ENCODE assay signal across 18 cellular contexts in genomic region chrX:12709047-12709446, GRCh38.
A peak's percentile ranks its signal among the peaks of the same experiment; 100 is the strongest.
DNase-seq lines count a peak whose midpoint lies in the region; FAIRE-seq and TF ChIP-seq lines count a peak whose summit lies in the region.
"Had no signal": no experiment of that assay in that cellular context is flagged by ENCODE, and none has a peak within 500 bp of the region (broad histone marks: within the 10 kb centered on the region; RNA-seq: fewer than 3 reads in every experiment).

No MANE protein-coding gene starts in this region.

- no peaks in the 10 kb centered on the region for H3K9me2 ChIP-seq in PC-9 (ENCODE audit: insufficient read depth)
- H3K9me2 ChIP-seq in hepatocyte (replicated peaks; ENCODE audit: insufficient read depth) = no peaks in the 10 kb centered on the region

- no peak for FAIRE-seq in GM19239 (lab: Jason Lieb, UNC)
- FAIRE-seq in urothelium cell line (lab: Jason Lieb, UNC) = no peak
- FAIRE-seq: frontal cortex had no signal

- 70% methylated on average over 9 of the region's 9 CpGs for WGBS in hepatocyte (ENCODE audit: low lambda C conversion rate, missing lambda C conversion rate)

- H3K27ac ChIP-seq in PC-9 (no peak overlapping the region), hepatocyte (no peak overlapping the region)
- H3K27ac ChIP-seq: ovary, Peyer's patch had no signal

- H3K4me2 ChIP-seq in PC-9 (no peak overlapping the region), hepatocyte (no peak overlapping the region)

- POLR2A ChIA-PET in PC-9 (lab: Charles Lee; ENCODE audit: unreplicated experiment) = no interaction called here

- H2AFZ ChIP-seq in PC-9 (no peak overlapping the region), hepatocyte (no peak overlapping the region)

- H3K79me2 ChIP-seq in PC-9 (ENCODE audit: low read depth) = no peaks in the 10 kb centered on the region
- H3K79me2 ChIP-seq in hepatocyte = no peaks in the 10 kb centered on the region

- intact Hi-C loops in PC-9 (cut with micrococcal nuclease; ENCODE audit: unreplicated experiment) = loop anchor here (1.0 to 10.0 kb wide), 3 partner anchors 61 to 1564 kb away; no protein-coding TSS in a partner anchor

- DNase-seq in 8988T = peak; percentile 17
- peak; percentile 8 for DNase-seq in GM19239 (ENCODE audit: insufficient read length, low spot score)
- peak in 1 of 2 experiments; percentile 27 for DNase-seq in PC-9
- DNase-seq in hepatocyte (ENCODE audit: low spot score) = peak; percentile 40
- no peak for DNase-seq in DMS114 treated with DMSO at 0.1 percent for 48 hours (lab: John Stamatoyannopoulos, UW; ENCODE audit: unreplicated experiment)
- no peak for DNase-seq in urothelium cell line (ENCODE audit: low spot score)
- DNase-seq in SIG-M5 (lab: John Stamatoyannopoulos, UW) = no peak
- no peak for DNase-seq in midbrain (lab: John Stamatoyannopoulos, UW)
- DNase-seq: activated effector memory CD4-positive, alpha-beta T cell treated with anti-CD3 and anti-CD28 coated beads, Interleukin-2, amount 50 U/mL, for 16 hours; COR-L47; IMR-90; NCI-H2029 treated with DMSO at 0.1 percent for 48 hours; NCI-H524 treated with DMSO at 0.1 percent for 48 hours; ovary; Peyer's patch; substantia nigra; SW 1271 had no signal

- H3K9me3 ChIP-seq in PC-9 (ENCODE audit: insufficient read depth, low read depth) (no peaks in the 10 kb centered on the region), hepatocyte (ENCODE audit: low read depth) (no peaks in the 10 kb centered on the region)
- H3K9me3 ChIP-seq: ovary, Peyer's patch had no signal

- CTCF ChIA-PET in PC-9 (lab: Charles Lee) = no interaction called here

- TF ChIP-seq CTCF in PC-9 (conservative IDR thresholded peaks at IDR 0.05) (0 out of 2 replicates have a peak, but pooled peaks have one; percentile 32), hepatocyte (IDR thresholded peaks at IDR 0.05; ENCODE audit: poor library complexity) (peak; percentile 30)

- H3K4me3 ChIP-seq in PC-9 = no peak overlapping the region
- no peak overlapping the region for H3K4me3 ChIP-seq in hepatocyte
- H3K4me3 ChIP-seq: ovary, Peyer's patch had no signal

- H3K27me3 ChIP-seq in PC-9 (ENCODE audit: insufficient read depth, low read depth) = no peaks in the 10 kb centered on the region
- no peaks in the 10 kb centered on the region for H3K27me3 ChIP-seq in hepatocyte
- H3K27me3 ChIP-seq: ovary, Peyer's patch had no signal

- H4K20me1 ChIP-seq in PC-9 (ENCODE audit: insufficient read depth) (no peaks in the 10 kb centered on the region), hepatocyte (ENCODE audit: insufficient read depth, poor library complexity, severe bottlenecking) (no peaks in the 10 kb centered on the region)

- no TSS peak for BruUV-seq in PC-9 (replicated peaks; lab: Mats Ljungman, UMichigan)

- no peaks in the 10 kb centered on the region for H3K36me3 ChIP-seq in PC-9 (ENCODE audit: low read depth)
- no peaks in the 10 kb centered on the region for H3K36me3 ChIP-seq in hepatocyte (replicated peaks; ENCODE audit: insufficient read depth, low read depth)
- H3K36me3 ChIP-seq: ovary, Peyer's patch had no signal

- H3K4me1 ChIP-seq in PC-9 (replicated peaks; ENCODE audit: insufficient read depth) = no peaks in the 10 kb centered on the region
- H3K4me1 ChIP-seq in hepatocyte (ENCODE audit: insufficient read depth) = no peaks in the 10 kb centered on the region
- H3K4me1 ChIP-seq: Peyer's patch had no signal

- H3F3A ChIP-seq in PC-9 (ENCODE audit: insufficient read depth, low read depth) = no peaks in the 10 kb centered on the region

Comparison
In these comparisons a context has a peak if more than half of its experiments do, and no peak if none do; other contexts are left out.
1. DNase-seq: peak in 8988T (single experiment), GM19239 (single experiment) and hepatocyte (single experiment); none in DMS114 treated with DMSO at 0.1 percent for 48 hours (single experiment), urothelium cell line (single experiment), SIG-M5 (single experiment) and midbrain (single experiment).